ENCODE assay signal across 8 cellular contexts in genomic region chr2:172426635-172427255, GRCh38. TPM values are rescaled to one million over a fixed set of nuclear protein-coding genes. Genes with fewer than 3 reads are reported as not detected.
DNase-seq lines count a peak whose midpoint lies in the region; ATAC-seq and TF ChIP-seq lines count a peak whose summit lies in the region.

No MANE protein-coding gene starts in this region.

- H3K4me3 ChIP-seq in AG04449 (ENCODE audit: low read depth, low read length) (peak overlapping the region; percentile 71), HUES64 (ENCODE audit: low read length) (peak overlapping the region; percentile 79), mucosa of stomach (ENCODE audit: low read length) (no peak overlapping the region), aorta (ENCODE audit: low read length in 2 of 2) (no peak overlapping the region)

- peaks cover 4% of the 10 kb centered on the region for H3K27me3 Mint-ChIP-seq in chondrocyte (ENCODE audit: low read depth)

- H3K4me1 ChIP-seq in HUES64 (ENCODE audit: insufficient read depth, low read length) (peaks cover 44% of the 10 kb centered on the region), mucosa of stomach (ENCODE audit: control insufficient read depth, insufficient read depth, low read length) (peaks cover 23% of the 10 kb centered on the region), aorta (ENCODE audit: control insufficient read depth in 1 of 2, insufficient read depth in 2 of 2, low read length in 2 of 2) (no peaks in the 10 kb centered on the region)

- intact Hi-C loops in aorta (cut with DNase I), result no loop called here

- peak overlapping the region; percentile 61; the same call in 1 of the 2 replicates for H3K9ac ChIP-seq in HUES64 (ENCODE audit: low read depth, low read length)
- peak overlapping the region; percentile 92 for H3K9ac ChIP-seq in mucosa of stomach (ENCODE audit: low read length)

- peaks cover 7% of the 10 kb centered on the region for H3K27me3 ChIP-seq in HUES64 (ENCODE audit: insufficient read depth, low read length)
- no peaks in the 10 kb centered on the region for H3K27me3 ChIP-seq in mucosa of stomach (ENCODE audit: control insufficient read depth, insufficient read depth, low read length)
- H3K27me3 ChIP-seq in aorta (ENCODE audit: control insufficient read depth in 1 of 2, insufficient read depth in 2 of 2, low read length in 1 of 2), result no peaks in the 10 kb centered on the region

- TF ChIP-seq CTCF in AG04449 (IDR thresholded peaks at IDR 0.05; ENCODE audit: insufficient read depth, low read length, missing control alignments), result no peak
- TF ChIP-seq CTCF in chondrocyte (IDR thresholded peaks at IDR 0.05), result no peak

- H3K9me3 ChIP-seq in HUES64 (ENCODE audit: insufficient read depth, low read depth, low read length), result no peaks in the 10 kb centered on the region
- no peaks in the 10 kb centered on the region for H3K9me3 ChIP-seq in mucosa of stomach (ENCODE audit: control insufficient read depth, low read length)
- no peaks in the 10 kb centered on the region for H3K9me3 ChIP-seq in aorta (ENCODE audit: control insufficient read depth, low read length)

- H3K27ac Mint-ChIP-seq in chondrocyte (ENCODE audit: unreplicated experiment), result no peak overlapping the region

- CTCF ChIA-PET in AG04449 (lab: Yijun Ruan, JAX), result interaction anchor here (0.7 to 6.3 kb wide), 10 partner anchors 9 to 233 kb away, joined by 3 to 51 read pairs (median 4); no protein-coding TSS in a partner anchor

- POLR2A ChIA-PET in AG04449 (lab: Yijun Ruan, JAX), result no interaction called here

- ATAC-seq in aorta (ENCODE audit: low FRiP score) (no peak), HG03280 (IDR thresholded peaks at IDR 0.05; ENCODE audit: unreplicated experiment) (no peak)

- no peaks in the 10 kb centered on the region for H3K36me3 Mint-ChIP-seq in chondrocyte (ENCODE audit: low read depth)

- peak overlapping the region; percentile 70 for H3K4me3 Mint-ChIP-seq in chondrocyte (ENCODE audit: unreplicated experiment)

- H3K9me3 Mint-ChIP-seq in chondrocyte (ENCODE audit: low read depth), result no peaks in the 10 kb centered on the region

- peaks cover 10% of the 10 kb centered on the region for H3K4me1 Mint-ChIP-seq in chondrocyte (ENCODE audit: low read depth)

- WGBS in HUES64, result 72% methylated on average over 16 of the region's 17 CpGs
- 75 to 76% methylated on average over 17 of the region's 17 CpGs for WGBS in aorta, 2 donors

- DNase-seq in AG04449 (ENCODE audit: low read depth, low spot score), result no peak
- DNase-seq in chondrocyte (ENCODE audit: low spot score), result no peak
- DNase-seq in GDM1 (lab: John Stamatoyannopoulos, UW), result no peak
- DNase-seq in aorta, result no peak
- DNase-seq in DMS 273 (lab: John Stamatoyannopoulos, UW; ENCODE audit: unreplicated experiment), result no peak

- H3K27ac ChIP-seq in HUES64 (ENCODE audit: low read depth, low read length), result no peak overlapping the region
- no peak overlapping the region for H3K27ac ChIP-seq in aorta (ENCODE audit: low read depth in 1 of 2, low read length in 2 of 2)

- no peaks in the 10 kb centered on the region for H3K36me3 ChIP-seq in HUES64 (ENCODE audit: insufficient read depth, low read length)
- no peaks in the 10 kb centered on the region for H3K36me3 ChIP-seq in mucosa of stomach (ENCODE audit: control insufficient read depth, insufficient read depth, low read length)
- H3K36me3 ChIP-seq in aorta (ENCODE audit: control insufficient read depth in 1 of 2, insufficient read depth in 2 of 2, low read length in 1 of 2), result no peaks in the 10 kb centered on the region

RNA-seq across cellular contexts. Expression of gene ITGA6, which starts 0.6 kb away (rescaled TPM):
- polyA plus RNA-seq in HUES64 (2013, experiment 1 of 2), result 56.8 TPM
- polyA plus RNA-seq in HUES64 (2013, experiment 2 of 2), result 58.5 TPM
- total RNA-seq in chondrocyte, result 3.4 to 5.7 TPM (median 5.0 TPM) in 3 replicates
- total RNA-seq in aorta, result 10 to 100 TPM; 49.0 to 67.6 TPM
- 1 to 10 TPM in 1 of 2 donors, under 1 TPM in 1; 0.46 to 4.0 TPM for polyA plus RNA-seq in aorta

Comparison
In these comparisons a context has a peak if more than half of its experiments do, and no peak if none do; other contexts are left out.
1. H3K4me3 ChIP-seq: peak in AG04449 (single experiment) and HUES64 (single experiment); none in mucosa of stomach (single experiment) and aorta (0 of 2).